25 cellular contexts compared by ENCODE assay signal in the genomic region with DNA sequence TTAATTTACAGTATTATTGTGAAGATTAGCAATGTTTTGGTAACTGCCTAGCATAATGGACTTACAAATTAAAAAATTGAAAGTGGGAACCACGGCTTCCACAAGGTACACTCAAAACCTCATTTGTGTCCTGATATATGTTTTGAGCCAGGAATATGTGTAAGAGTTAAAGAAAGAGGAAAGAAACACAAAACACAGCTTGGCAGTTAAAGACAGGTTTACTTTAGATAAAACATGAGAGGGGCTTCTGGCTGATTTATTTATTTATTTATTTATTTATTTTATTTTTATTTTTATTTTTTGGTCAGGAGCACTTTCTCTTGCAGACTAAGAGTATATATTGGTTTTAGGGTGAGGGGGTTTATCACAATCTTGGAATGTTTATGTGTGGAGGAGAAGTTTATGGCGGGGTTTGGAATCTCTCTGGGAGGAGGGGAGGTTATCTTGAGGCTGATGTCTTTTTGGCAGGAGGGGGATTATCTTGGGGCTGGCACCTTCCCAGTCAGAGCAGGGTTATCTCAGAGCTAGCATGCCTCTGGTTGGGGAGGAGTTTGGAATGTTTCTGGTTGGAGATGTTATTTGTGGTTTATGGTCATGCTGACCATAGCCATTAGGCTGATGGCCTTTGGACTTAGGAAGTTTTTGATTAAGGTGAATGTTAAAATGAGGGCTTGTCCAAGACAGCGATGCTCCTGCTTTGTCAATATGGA.
DNase-seq lines count a peak whose midpoint lies in the region; ATAC-seq and TF ChIP-seq lines count a peak whose summit lies in the region.
"Had no signal": no experiment of that assay in that cellular context is flagged by ENCODE, and none has a peak within 500 bp of the region (broad histone marks: within the 10 kb centered on the region; RNA-seq: fewer than 3 reads in every experiment).

No MANE protein-coding gene starts in this region.

- no peak for TF ChIP-seq CTCF in Calu3 (IDR thresholded peaks at IDR 0.05; ENCODE audit: unreplicated experiment)

- H3K9me3 Mint-ChIP-seq in Calu3 (ENCODE audit: low read depth, unreplicated experiment) = peaks cover 4% of the 10 kb centered on the region
- H3K9me3 Mint-ChIP-seq: CD8-positive, alpha-beta T cell had no signal

- no TSS peak for BruUV-seq in Calu3 (replicated peaks; lab: Mats Ljungman, UMichigan)

- H3K4me3 Mint-ChIP-seq in Calu3 (ENCODE audit: low read depth, unreplicated experiment) (no peak overlapping the region), T-helper 17 cell (no peak overlapping the region)
- H3K4me3 Mint-ChIP-seq: B cell; CD8-positive, alpha-beta T cell had no signal

- H3K27ac Mint-ChIP-seq in Calu3 (ENCODE audit: unreplicated experiment) = peak overlapping the region; percentile 49
- peak overlapping the region; percentile 43 for H3K27ac Mint-ChIP-seq in T-helper 17 cell
- H3K27ac Mint-ChIP-seq: B cell; CD8-positive, alpha-beta T cell had no signal

- H3K4me1 Mint-ChIP-seq in Calu3 (ENCODE audit: low read depth, unreplicated experiment) = no peaks in the 10 kb centered on the region
- peaks cover 2% of the 10 kb centered on the region for H3K4me1 Mint-ChIP-seq in T-helper 17 cell
- H3K4me1 Mint-ChIP-seq: B cell had no signal

- CTCF ChIA-PET in Calu3 (lab: Charles Lee) = no interaction called here

- no peaks in the 10 kb centered on the region for H3K9me3 ChIP-seq in T-helper 17 cell (ENCODE audit: control insufficient read depth, low read length, poor library complexity, severe bottlenecking)
- H3K9me3 ChIP-seq: SK-N-SH had no signal

- H3K36me3 Mint-ChIP-seq in Calu3 (ENCODE audit: insufficient read depth, unreplicated experiment) (no peaks in the 10 kb centered on the region), T-helper 17 cell (ENCODE audit: low read depth) (no peaks in the 10 kb centered on the region)
- H3K36me3 Mint-ChIP-seq: CD8-positive, alpha-beta T cell had no signal

- intact Hi-C loops in Calu3 (cut with micrococcal nuclease; ENCODE audit: unreplicated experiment) (no loop called here), left colon (cut with DNase I, micrococcal nuclease) (no loop called here)

- peak; percentile 3 for DNase-seq in DMS53 (lab: John Stamatoyannopoulos, UW)
- no peak for DNase-seq in DMS53 treated with DMSO at 0.1 percent for 48 hours (lab: John Stamatoyannopoulos, UW; ENCODE audit: unreplicated experiment)
- DNase-seq in Calu3 = no peak
- DNase-seq in T-helper 17 cell = no peak
- DNase-seq in left colon = no peak
- DNase-seq in cerebellar nuclear complex (lab: John Stamatoyannopoulos, UW) = no peak
- DNase-seq in NCI-H1105 (lab: John Stamatoyannopoulos, UW) = no peak
- no peak for DNase-seq in NCI-H2107 (lab: John Stamatoyannopoulos, UW)
- DNase-seq: CD8-positive, alpha-beta T cell; DMS 273 treated with DMSO at 0.1 percent for 48 hours; DND-41; IMR-90; KG1; MM.1S; NCI-H1417; NCI-H1694; NCI-H2081 treated with DMSO at 0.1 percent for 48 hours; NCI-H2171 treated with DMSO at 0.1 percent for 48 hours; NCI-H524 treated with DMSO at 0.1 percent for 48 hours; NCI-H82; NK-92 treated with Interleukin-12 subunit alpha and Interleukin-12 subunit beta, amount 100 ng/mL, for 24 hours; PC-3; SK-N-SH had no signal

- peaks cover 31% of the 10 kb centered on the region for H3K27me3 Mint-ChIP-seq in Calu3 (ENCODE audit: unreplicated experiment)
- peaks cover 4% of the 10 kb centered on the region for H3K27me3 Mint-ChIP-seq in T-helper 17 cell

- ATAC-seq in T-helper 17 cell (no peak), left colon (peak; percentile 38)
- ATAC-seq: CD8-positive, alpha-beta T cell; HCT116; PC-3 had no signal
